In the genomic region with DNA sequence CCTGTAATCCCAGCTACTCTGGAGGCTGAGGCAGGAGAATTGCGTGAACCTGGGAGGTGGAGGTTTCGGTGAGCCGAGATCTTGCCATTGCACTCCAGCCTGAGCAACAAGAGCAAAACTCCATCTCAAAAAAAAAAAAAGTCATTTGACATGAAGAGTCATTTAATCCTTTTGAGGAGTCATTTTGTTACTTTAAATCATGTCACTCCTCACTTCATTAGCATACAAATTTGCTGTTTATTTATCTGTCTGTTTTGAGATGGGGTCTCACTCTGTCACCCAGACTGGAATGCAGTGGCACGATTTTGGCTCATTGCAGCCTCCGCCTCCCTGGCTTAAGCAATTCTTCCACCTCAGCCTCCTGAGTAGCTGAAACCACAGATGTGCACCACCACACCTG, we compare ENCODE assay signal across 7 cellular contexts.
A peak's percentile ranks its signal among the peaks of the same experiment; 100 is the strongest.
DNase-seq lines count a peak whose midpoint lies in the region; ATAC-seq, FAIRE-seq and TF ChIP-seq lines count a peak whose summit lies in the region.
"Not testable (repeated sequence)": the region's sequence is repeated elsewhere in the genome, so short reads cannot be mapped to it uniquely, and the experiment has no call there.

No MANE protein-coding gene starts in this region.

- TF ChIP-seq CTCF in CD8-positive, alpha-beta T cell (IDR thresholded peaks at IDR 0.05); GM12878 (IDR thresholded peaks at IDR 0.05 in 2 of 3, conservative IDR thresholded peaks at IDR 0.05 in 1 of 3; ENCODE audit: control insufficient read depth in 2 of 3, extremely low read depth in 1 of 3, insufficient read depth in 1 of 3, low read depth in 3 of 3, low read length in 3 of 3); cardiac muscle cell (IDR thresholded peaks at IDR 0.05; ENCODE audit: low read depth, low read length); nephron progenitor cell (IDR thresholded peaks at IDR 0.05): not testable (repeated sequence)

- not testable (repeated sequence) for H3K4me3 ChIP-seq in CD8-positive, alpha-beta T cell (ENCODE audit: low read depth, low read length); GM12878; cardiac muscle cell

- peak overlapping the region; percentile 3 for H3K4me3 Mint-ChIP-seq in CD8-positive, alpha-beta T cell
- H3K4me3 Mint-ChIP-seq in activated CD8-positive, alpha-beta T cell treated with anti-CD3 and anti-CD28 coated beads, Interleukin-2, amount 10 ng/mL, durations not matched to agents 7 days and 5 days, result peak overlapping the region; percentile 13
- H3K4me3 Mint-ChIP-seq in activated T-cell treated with anti-CD3 and anti-CD28 coated beads, Interleukin-2, amount 50 U/mL, for 72 hours; nephron progenitor cell; stimulated activated naive CD8-positive, alpha-beta T cell treated with anti-CD3 and anti-CD28 coated beads, Interleukin-15, amount 100 ng/mL, for 72 hours: not testable (repeated sequence)

- H3K27me3 ChIP-seq in CD8-positive, alpha-beta T cell (ENCODE audit: insufficient read depth, low read length); GM12878 (replicated peaks in 1 of 2; ENCODE audit: control insufficient read depth in 2 of 2, insufficient read depth in 2 of 2, low read length in 1 of 2); cardiac muscle cell: not testable (repeated sequence)

- H3K27me3 Mint-ChIP-seq in CD8-positive, alpha-beta T cell (ENCODE audit: low read depth); activated CD8-positive, alpha-beta T cell treated with anti-CD3 and anti-CD28 coated beads, Interleukin-2, amount 10 ng/mL, durations not matched to agents 7 days and 5 days (ENCODE audit: low read depth); activated T-cell treated with anti-CD3 and anti-CD28 coated beads, Interleukin-2, amount 50 U/mL, for 72 hours (ENCODE audit: low read depth); nephron progenitor cell (ENCODE audit: low read depth, poor library complexity); stimulated activated naive CD8-positive, alpha-beta T cell treated with anti-CD3 and anti-CD28 coated beads, Interleukin-15, amount 100 ng/mL, for 72 hours: not testable (repeated sequence)

- WGBS in GM12878 (ENCODE audit: insufficient coverage, insufficient replicate concordance, low lambda C conversion rate, missing lambda C conversion rate), result 53% methylated on average over 5 of the region's 5 CpGs

- not testable (repeated sequence) for ATAC-seq in CD8-positive, alpha-beta T cell; activated CD8-positive, alpha-beta T cell treated with anti-CD3 and anti-CD28 coated beads, Interleukin-2, amount 10 ng/mL, durations not matched to agents 7 days and 5 days; GM12878
- peak; percentile 62 for ATAC-seq in activated T-cell treated with anti-CD3 and anti-CD28 coated beads, Interleukin-2, amount 50 U/mL, for 72 hours (replicated peaks in 1 of 2)
- ATAC-seq in stimulated activated naive CD8-positive, alpha-beta T cell treated with anti-CD3 and anti-CD28 coated beads, Interleukin-15, amount 100 ng/mL, for 72 hours, result peak; percentile 37

- FAIRE-seq in GM12878 (lab: Jason Lieb, UNC), result peak; percentile 73

- not testable (repeated sequence) for H3K9ac ChIP-seq in GM12878 (ENCODE audit: control insufficient read depth, insufficient read depth, low read length)

- RAD21 ChIA-PET in GM12878 (lab: Charles Lee; ENCODE audit: unreplicated experiment), result not testable (repeated sequence)

- not testable (repeated sequence) for BruUV-seq in GM12878 (replicated peaks; lab: Mats Ljungman, UMichigan)

- intact Hi-C loops in CD8-positive, alpha-beta T cell (cut with DNase I, micrococcal nuclease); GM12878 (cut with micrococcal nuclease; ENCODE audit: unreplicated experiment): not testable (repeated sequence)

- peaks cover 35% of the 10 kb centered on the region for H3K4me1 Mint-ChIP-seq in CD8-positive, alpha-beta T cell (ENCODE audit: low read depth)
- peaks cover 59% of the 10 kb centered on the region for H3K4me1 Mint-ChIP-seq in activated CD8-positive, alpha-beta T cell treated with anti-CD3 and anti-CD28 coated beads, Interleukin-2, amount 10 ng/mL, durations not matched to agents 7 days and 5 days (ENCODE audit: low read depth)
- peaks cover 23% of the 10 kb centered on the region for H3K4me1 Mint-ChIP-seq in activated T-cell treated with anti-CD3 and anti-CD28 coated beads, Interleukin-2, amount 50 U/mL, for 72 hours (ENCODE audit: low read depth)
- H3K4me1 Mint-ChIP-seq in nephron progenitor cell, result peaks cover 17% of the 10 kb centered on the region
- peaks cover 40% of the 10 kb centered on the region for H3K4me1 Mint-ChIP-seq in stimulated activated naive CD8-positive, alpha-beta T cell treated with anti-CD3 and anti-CD28 coated beads, Interleukin-15, amount 100 ng/mL, for 72 hours

- H3K36me3 Mint-ChIP-seq in CD8-positive, alpha-beta T cell; activated T-cell treated with anti-CD3 and anti-CD28 coated beads, Interleukin-2, amount 50 U/mL, for 72 hours (ENCODE audit: insufficient read depth in 2 of 2): not testable (repeated sequence)
- H3K36me3 Mint-ChIP-seq in activated CD8-positive, alpha-beta T cell treated with anti-CD3 and anti-CD28 coated beads, Interleukin-2, amount 10 ng/mL, durations not matched to agents 7 days and 5 days (ENCODE audit: low read depth), result peaks cover 14% of the 10 kb centered on the region
- peaks cover 22% of the 10 kb centered on the region for H3K36me3 Mint-ChIP-seq in nephron progenitor cell (ENCODE audit: low read depth)

- CTCF ChIA-PET in CD8-positive, alpha-beta T cell (lab: Charles Lee), result interaction anchor here (0.7 to 1.9 kb wide), 3 partner anchors 28 to 83 kb away, joined by 3 to 6 read pairs (median 5); no protein-coding TSS in a partner anchor
- CTCF ChIA-PET in activated CD8-positive, alpha-beta T cell treated with anti-CD3 and anti-CD28 coated beads, Interleukin-2, amount 10 ng/mL, durations not matched to agents 7 days and 5 days (lab: Charles Lee), result interaction anchor here (0.7 to 1.4 kb wide), 3 partner anchors 13 to 83 kb away, joined by 3 read pairs; no protein-coding TSS in a partner anchor
- CTCF ChIA-PET in GM12878 (lab: Yijun Ruan, JAX), result not testable (repeated sequence)

- TF ChIP-seq RAD21 in GM12878 (IDR thresholded peaks at IDR 0.05; ENCODE audit: insufficient read depth, low read depth, low read length), result not testable (repeated sequence)

- H3K36me3 ChIP-seq in CD8-positive, alpha-beta T cell (ENCODE audit: insufficient read depth, low read length); GM12878 (ENCODE audit: control insufficient read depth in 2 of 2, insufficient read depth in 2 of 2, low read length in 1 of 2); cardiac muscle cell: not testable (repeated sequence)

- SMC1A ChIA-PET in GM12878 (lab: Charles Lee; ENCODE audit: uncharacterized antibody, unreplicated experiment), result interaction anchor here (0.7 to 2.3 kb wide), 4 partner anchors 11 to 83 kb away, joined by 3 to 8 read pairs (median 3); no protein-coding TSS in a partner anchor

- 0 out of 2 replicates have a peak overlapping the region, but pooled peaks have one; percentile 36 for H2AFZ ChIP-seq in GM12878 (ENCODE audit: control insufficient read depth, low read depth, low read length)

- in situ Hi-C loops in GM12878 (cut with MboI), result not testable (repeated sequence)

- H3K9me3 ChIP-seq in CD8-positive, alpha-beta T cell (ENCODE audit: low read length); GM12878 (replicated peaks; ENCODE audit: control insufficient read depth, insufficient read depth, low read length); cardiac muscle cell (ENCODE audit: low read depth): not testable (repeated sequence)

- not testable (repeated sequence) for TF ChIP-seq POLR2A in GM12878 (IDR thresholded peaks at IDR 0.05; ENCODE audit: low read depth, low read length)

- peaks cover 17% of the 10 kb centered on the region for H3K4me1 ChIP-seq in CD8-positive, alpha-beta T cell (ENCODE audit: insufficient read depth, low read length)
- H3K4me1 ChIP-seq in GM12878 (ENCODE audit: control insufficient read depth, insufficient read depth, low read length), result not testable (repeated sequence)
- H3K4me1 ChIP-seq in cardiac muscle cell (ENCODE audit: low read depth), result peaks cover 45% of the 10 kb centered on the region

- not testable (repeated sequence) for H3K79me2 ChIP-seq in GM12878 (ENCODE audit: control insufficient read depth, insufficient read depth, low read length)

- not testable (repeated sequence) for DNase-seq in CD8-positive, alpha-beta T cell; activated CD8-positive, alpha-beta T cell treated with anti-CD3 and anti-CD28 coated beads, Interleukin-2, amount 10 ng/mL, durations not matched to agents 7 days and 5 days; activated T-cell treated with anti-CD3 and anti-CD28 coated beads, Interleukin-2, amount 50 U/mL, for 72 hours; GM12878 (ENCODE audit: low read depth, low spot score); cardiac muscle cell (ENCODE audit: low read depth in 1 of 2, low spot score in 1 of 2); nephron progenitor cell; stimulated activated naive CD8-positive, alpha-beta T cell treated with anti-CD3 and anti-CD28 coated beads, Interleukin-15, amount 100 ng/mL, for 72 hours

- POLR2A ChIA-PET in CD8-positive, alpha-beta T cell (lab: Charles Lee), result interaction anchor here (1.3 to 1.5 kb wide), 2 partner anchors 11 to 31 kb away, joined by 3 read pairs; no protein-coding TSS in a partner anchor
- POLR2A ChIA-PET in activated CD8-positive, alpha-beta T cell treated with anti-CD3 and anti-CD28 coated beads, Interleukin-2, amount 10 ng/mL, durations not matched to agents 7 days and 5 days (lab: Charles Lee); GM12878 (lab: Charles Lee): not testable (repeated sequence)

- not testable (repeated sequence) for H4K20me1 ChIP-seq in GM12878 (ENCODE audit: control insufficient read depth, insufficient read depth)

- not testable (repeated sequence) for H3K4me2 ChIP-seq in GM12878 (ENCODE audit: control insufficient read depth, insufficient read depth)

- H3K9me3 Mint-ChIP-seq in CD8-positive, alpha-beta T cell; activated CD8-positive, alpha-beta T cell treated with anti-CD3 and anti-CD28 coated beads, Interleukin-2, amount 10 ng/mL, durations not matched to agents 7 days and 5 days (ENCODE audit: insufficient read depth); activated T-cell treated with anti-CD3 and anti-CD28 coated beads, Interleukin-2, amount 50 U/mL, for 72 hours; stimulated activated naive CD8-positive, alpha-beta T cell treated with anti-CD3 and anti-CD28 coated beads, Interleukin-15, amount 100 ng/mL, for 72 hours: not testable (repeated sequence)
- peaks cover 27% of the 10 kb centered on the region for H3K9me3 Mint-ChIP-seq in nephron progenitor cell

- H3K27ac Mint-ChIP-seq in CD8-positive, alpha-beta T cell, result peak overlapping the region; percentile 10
- peak overlapping the region; percentile 79 for H3K27ac Mint-ChIP-seq in activated CD8-positive, alpha-beta T cell treated with anti-CD3 and anti-CD28 coated beads, Interleukin-2, amount 10 ng/mL, durations not matched to agents 7 days and 5 days
- H3K27ac Mint-ChIP-seq in activated T-cell treated with anti-CD3 and anti-CD28 coated beads, Interleukin-2, amount 50 U/mL, for 72 hours; stimulated activated naive CD8-positive, alpha-beta T cell treated with anti-CD3 and anti-CD28 coated beads, Interleukin-15, amount 100 ng/mL, for 72 hours: not testable (repeated sequence)
- peak overlapping the region; percentile 42 for H3K27ac Mint-ChIP-seq in nephron progenitor cell

- not testable (repeated sequence) for TF ChIP-seq EP300 in GM12878 (IDR thresholded peaks at IDR 0.05; ENCODE audit: borderline replicate concordance in 1 of 2, control insufficient read depth in 1 of 2, low read depth in 2 of 2, low read length in 2 of 2)

- H3K27ac ChIP-seq in CD8-positive, alpha-beta T cell (ENCODE audit: low read depth, low read length); GM12878 (ENCODE audit: control insufficient read depth, insufficient read depth): not testable (repeated sequence)
- H3K27ac ChIP-seq in cardiac muscle cell, result peak overlapping the region; percentile 93
